Comparison of ENCODE assay signal across 10 cellular contexts in the genomic region with DNA sequence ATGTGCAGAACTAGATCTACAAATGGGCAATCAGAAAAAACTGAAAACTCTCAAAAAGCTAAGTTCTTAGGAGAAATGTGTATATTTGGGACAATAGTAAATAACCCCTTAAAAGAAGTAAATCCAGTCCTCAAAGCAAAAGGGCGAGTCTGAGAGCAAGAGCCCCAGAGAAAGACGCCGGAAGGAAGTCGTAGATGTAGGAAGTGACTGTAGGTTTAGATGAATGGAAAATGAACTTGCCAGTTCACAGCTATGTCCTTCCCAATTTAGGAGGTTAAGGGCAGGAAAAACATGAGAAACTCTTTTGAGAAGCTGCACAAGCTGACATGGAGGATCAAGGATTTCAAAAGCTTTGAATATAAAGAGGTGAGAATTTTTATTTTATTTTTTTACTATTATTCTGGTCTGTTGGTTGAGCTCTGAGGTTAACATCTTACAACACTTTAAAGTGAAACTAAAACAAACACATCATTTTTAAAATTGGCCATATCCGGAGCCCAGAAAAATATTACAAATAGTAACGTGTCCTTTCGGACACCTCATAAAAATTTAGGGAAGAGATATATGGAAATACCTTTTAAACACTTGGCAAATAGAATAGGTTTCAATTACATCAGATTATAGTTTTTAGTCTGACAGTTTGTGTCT.
DNase-seq lines count a peak whose midpoint lies in the region; ATAC-seq and TF ChIP-seq lines count a peak whose summit lies in the region.
"Had no signal": no experiment of that assay in that cellular context is flagged by ENCODE, and none has a peak within 500 bp of the region (broad histone marks: within the 10 kb centered on the region; RNA-seq: fewer than 3 reads in every experiment).

No MANE protein-coding gene starts in this region.

- H3K4me3 ChIP-seq in SU-DHL-6 (ENCODE audit: insufficient read depth, low read length, poor library complexity, severe bottlenecking) = peak overlapping the region; percentile 64
- H3K4me3 ChIP-seq: BLaER1 treated with 17β-estradiol and CSF1 and Interleukin-3, amounts not matched to agents 10 nM and 100 nM had no signal

- no peak for DNase-seq in activated CD8-positive, alpha-beta memory T cell treated with anti-CD3 and anti-CD28 coated beads, Interleukin-2, amount 10 ng/mL, durations not matched to agents 7 days and 5 days
- DNase-seq in activated CD8-positive, alpha-beta memory T cell treated with anti-CD3 and anti-CD28 coated beads, Interleukin-2, amount 50 U/mL, for 4 hours = no peak
- DNase-seq in chondrocyte (ENCODE audit: low spot score) (no peak), KBM-7 (no peak), SK-N-DZ (ENCODE audit: low spot score) (no peak)
- DNase-seq: NCI-H1436 had no signal

- TF ChIP-seq CTCF in SU-DHL-6 (IDR thresholded peaks at IDR 0.05; ENCODE audit: insufficient read depth, low read length, poor library complexity, severe bottlenecking) (no peak), chondrocyte (IDR thresholded peaks at IDR 0.05) (no peak)

- no peaks in the 10 kb centered on the region for H3K9me2 ChIP-seq in SU-DHL-6 (replicated peaks; ENCODE audit: insufficient read depth, low read length)

- no peaks in the 10 kb centered on the region for H4K20me1 ChIP-seq in SU-DHL-6 (ENCODE audit: low read depth, low read length)
- H4K20me1 ChIP-seq: BLaER1 treated with 17β-estradiol and CSF1 and Interleukin-3, amounts not matched to agents 10 nM and 100 nM had no signal

- in situ Hi-C loops in KBM-7 (cut with MboI; ENCODE audit: low pct_unique_long_range_greater_than_20kb, low sequenced_read_pairs) = no loop called here

- peak overlapping the region; percentile 81 for H3K27ac Mint-ChIP-seq in activated CD8-positive, alpha-beta memory T cell treated with anti-CD3 and anti-CD28 coated beads, Interleukin-2, amount 10 ng/mL, durations not matched to agents 7 days and 5 days
- peak overlapping the region; percentile 62 for H3K27ac Mint-ChIP-seq in stimulated activated memory B cell treated with anti-CD40 and anti-IgM and Interleukin-4, amounts not matched to agents 10 μg/mL and 1 μg/mL and 100 μg/mL, for 72 hours
- no peak overlapping the region for H3K27ac Mint-ChIP-seq in chondrocyte (ENCODE audit: unreplicated experiment)

- peak; percentile 47 for ATAC-seq in activated CD8-positive, alpha-beta memory T cell treated with anti-CD3 and anti-CD28 coated beads, Interleukin-2, amount 10 ng/mL, durations not matched to agents 7 days and 5 days
- ATAC-seq in HG02884 (IDR thresholded peaks at IDR 0.05; ENCODE audit: unreplicated experiment) = peak; percentile 81
- no peak for ATAC-seq in stimulated activated memory B cell treated with anti-CD40 and anti-IgM and Interleukin-4, amounts not matched to agents 10 μg/mL and 1 μg/mL and 100 μg/mL, for 72 hours

- no peaks in the 10 kb centered on the region for H3K9me3 ChIP-seq in SU-DHL-6 (ENCODE audit: insufficient read depth, low read length)
- H3K9me3 ChIP-seq: BLaER1 treated with 17β-estradiol and CSF1 and Interleukin-3, amounts not matched to agents 10 nM and 100 nM had no signal

- H3K9me3 Mint-ChIP-seq in activated CD8-positive, alpha-beta memory T cell treated with anti-CD3 and anti-CD28 coated beads, Interleukin-2, amount 10 ng/mL, durations not matched to agents 7 days and 5 days (ENCODE audit: low read depth) = peaks cover 4% of the 10 kb centered on the region
- H3K9me3 Mint-ChIP-seq in stimulated activated memory B cell treated with anti-CD40 and anti-IgM and Interleukin-4, amounts not matched to agents 10 μg/mL and 1 μg/mL and 100 μg/mL, for 72 hours = no peaks in the 10 kb centered on the region
- peaks cover 32% of the 10 kb centered on the region for H3K9me3 Mint-ChIP-seq in chondrocyte (ENCODE audit: low read depth)

- peak overlapping the region; percentile 70 for H3K4me3 Mint-ChIP-seq in activated CD8-positive, alpha-beta memory T cell treated with anti-CD3 and anti-CD28 coated beads, Interleukin-2, amount 10 ng/mL, durations not matched to agents 7 days and 5 days
- H3K4me3 Mint-ChIP-seq in stimulated activated memory B cell treated with anti-CD40 and anti-IgM and Interleukin-4, amounts not matched to agents 10 μg/mL and 1 μg/mL and 100 μg/mL, for 72 hours = peak overlapping the region; percentile 74
- no peak overlapping the region for H3K4me3 Mint-ChIP-seq in chondrocyte (ENCODE audit: unreplicated experiment)

- H3K36me3 Mint-ChIP-seq in activated CD8-positive, alpha-beta memory T cell treated with anti-CD3 and anti-CD28 coated beads, Interleukin-2, amount 10 ng/mL, durations not matched to agents 7 days and 5 days = no peaks in the 10 kb centered on the region
- no peaks in the 10 kb centered on the region for H3K36me3 Mint-ChIP-seq in stimulated activated memory B cell treated with anti-CD40 and anti-IgM and Interleukin-4, amounts not matched to agents 10 μg/mL and 1 μg/mL and 100 μg/mL, for 72 hours
- no peaks in the 10 kb centered on the region for H3K36me3 Mint-ChIP-seq in chondrocyte (ENCODE audit: low read depth)

- H2AFZ ChIP-seq in SU-DHL-6 (ENCODE audit: low read depth, low read length, severe bottlenecking) = peak overlapping the region; percentile 82

- H3K9ac ChIP-seq in SU-DHL-6 (ENCODE audit: low read length) = peak overlapping the region; percentile 56
- H3K9ac ChIP-seq: BLaER1 treated with 17β-estradiol and CSF1 and Interleukin-3, amounts not matched to agents 10 nM and 100 nM had no signal

- no peaks in the 10 kb centered on the region for H3K27me3 Mint-ChIP-seq in activated CD8-positive, alpha-beta memory T cell treated with anti-CD3 and anti-CD28 coated beads, Interleukin-2, amount 10 ng/mL, durations not matched to agents 7 days and 5 days
- no peaks in the 10 kb centered on the region for H3K27me3 Mint-ChIP-seq in stimulated activated memory B cell treated with anti-CD40 and anti-IgM and Interleukin-4, amounts not matched to agents 10 μg/mL and 1 μg/mL and 100 μg/mL, for 72 hours
- H3K27me3 Mint-ChIP-seq in chondrocyte (ENCODE audit: low read depth) = no peaks in the 10 kb centered on the region

- H3K36me3 ChIP-seq in SU-DHL-6 (ENCODE audit: low read length) = no peaks in the 10 kb centered on the region
- H3K36me3 ChIP-seq: BLaER1 treated with 17β-estradiol and CSF1 and Interleukin-3, amounts not matched to agents 10 nM and 100 nM had no signal

- H3K27ac ChIP-seq in SU-DHL-6 (ENCODE audit: low read depth, low read length) = peak overlapping the region; percentile 47
- H3K27ac ChIP-seq: BLaER1 treated with 17β-estradiol and CSF1 and Interleukin-3, amounts not matched to agents 10 nM and 100 nM had no signal

- H3K79me2 ChIP-seq in SU-DHL-6 (ENCODE audit: insufficient read depth, low read length) = peaks cover 44% of the 10 kb centered on the region

- CTCF ChIA-PET in activated CD8-positive, alpha-beta memory T cell treated with anti-CD3 and anti-CD28 coated beads, Interleukin-2, amount 10 ng/mL, durations not matched to agents 7 days and 5 days (lab: Charles Lee) = no interaction called here

- H3K4me2 ChIP-seq in SU-DHL-6 (ENCODE audit: low read depth, low read length, poor library complexity, severe bottlenecking) = peak overlapping the region; percentile 64

- H3K4me1 Mint-ChIP-seq in activated CD8-positive, alpha-beta memory T cell treated with anti-CD3 and anti-CD28 coated beads, Interleukin-2, amount 10 ng/mL, durations not matched to agents 7 days and 5 days = peaks cover 2% of the 10 kb centered on the region
- peaks cover 13% of the 10 kb centered on the region for H3K4me1 Mint-ChIP-seq in stimulated activated memory B cell treated with anti-CD40 and anti-IgM and Interleukin-4, amounts not matched to agents 10 μg/mL and 1 μg/mL and 100 μg/mL, for 72 hours
- no peaks in the 10 kb centered on the region for H3K4me1 Mint-ChIP-seq in chondrocyte (ENCODE audit: low read depth)

- no peaks in the 10 kb centered on the region for H3K27me3 ChIP-seq in SU-DHL-6 (ENCODE audit: low read length)
- H3K27me3 ChIP-seq: BLaER1 treated with 17β-estradiol and CSF1 and Interleukin-3, amounts not matched to agents 10 nM and 100 nM had no signal

- H3F3A ChIP-seq in SU-DHL-6 (ENCODE audit: insufficient read depth) = no peaks in the 10 kb centered on the region
